ENCODE assay signal across 12 cellular contexts in genomic region chr2:13652531-13653313, GRCh38.
DNase-seq lines count a peak whose midpoint lies in the region; TF ChIP-seq lines count a peak whose summit lies in the region.
"Had no signal": no experiment of that assay in that cellular context is flagged by ENCODE, and none has a peak within 500 bp of the region (broad histone marks: within the 10 kb centered on the region; RNA-seq: fewer than 3 reads in every experiment).

No MANE protein-coding gene starts in this region.

- no peaks in the 10 kb centered on the region for H3K79me2 ChIP-seq in OCI-LY7 (ENCODE audit: insufficient read depth, low read depth, low read length)

- H3K9me2 ChIP-seq in OCI-LY7 (ENCODE audit: insufficient read depth, low read length) = no peaks in the 10 kb centered on the region

- intact Hi-C loops in OCI-LY7 (cut with micrococcal nuclease; ENCODE audit: unreplicated experiment) = no loop called here

- no peak overlapping the region for H3K27ac ChIP-seq in OCI-LY7 (ENCODE audit: low read depth, low read length, poor library complexity, severe bottlenecking)
- H3K27ac ChIP-seq: thoracic aorta had no signal

- no peaks in the 10 kb centered on the region for H4K20me1 ChIP-seq in OCI-LY7 (ENCODE audit: insufficient read depth, low read length)

- H3K4me2 ChIP-seq in OCI-LY7 (ENCODE audit: low read length) = no peak overlapping the region

- H3K9me3 ChIP-seq in OCI-LY7 (ENCODE audit: low read length) = no peaks in the 10 kb centered on the region; the same call in 1 of the 2 replicates
- H3K9me3 ChIP-seq: thoracic aorta had no signal

- no peak for TF ChIP-seq CTCF in GM12865 (IDR thresholded peaks at IDR 0.05; ENCODE audit: insufficient read depth, low read depth, low read length, missing control alignments)
- no peak for TF ChIP-seq CTCF in OCI-LY7 (conservative IDR thresholded peaks at IDR 0.05; ENCODE audit: low read length)

- BruUV-seq in OCI-LY7 (replicated peaks; lab: Mats Ljungman, UMichigan) = no TSS peak

- H3K4me1 ChIP-seq in OCI-LY7 (ENCODE audit: insufficient read depth, low read length, poor library complexity, severe bottlenecking) = no peaks in the 10 kb centered on the region

- DNase-seq in GM12865 (ENCODE audit: low read depth) = peak; percentile 49
- peak; percentile 86 for DNase-seq in HCEC 1CT
- peak; percentile 49 for DNase-seq in RPMI7951 (ENCODE audit: low read depth)
- DNase-seq in iPS-NIHi7 (ENCODE audit: extremely low spot score) = peak; percentile 10
- no peak for DNase-seq in OCI-LY7 (ENCODE audit: low spot score)
- no peak for DNase-seq in KBM-7
- no peak for DNase-seq in OCI-M2 (lab: John Stamatoyannopoulos, UW; ENCODE audit: unreplicated experiment)
- no peak for DNase-seq in NCI-H1694 treated with DMSO at 0.1 percent for 48 hours (lab: John Stamatoyannopoulos, UW)
- DNase-seq: activated T-cell treated with anti-CD3 and anti-CD28 coated beads, Interleukin-2, amount 50 U/mL, for 1 hour; effector memory CD8-positive, alpha-beta T cell; SHP77 had no signal

- H3K36me3 ChIP-seq in OCI-LY7 (ENCODE audit: insufficient read depth, low read length) = no peaks in the 10 kb centered on the region
- H3K36me3 ChIP-seq: thoracic aorta had no signal

- in situ Hi-C loops in KBM-7 (cut with MboI; ENCODE audit: low pct_unique_long_range_greater_than_20kb, low sequenced_read_pairs) = no loop called here

- H3K4me3 ChIP-seq in GM12865 (ENCODE audit: low read depth, low read length) = no peak overlapping the region
- no peak overlapping the region for H3K4me3 ChIP-seq in OCI-LY7 (ENCODE audit: low read depth, low read length, poor library complexity, severe bottlenecking)
- H3K4me3 ChIP-seq: thoracic aorta had no signal

- POLR2A ChIA-PET in OCI-LY7 (lab: Charles Lee) = interaction anchor here (0.7 kb wide), 1 partner anchor 418 kb away, joined by 3 read pairs; no protein-coding TSS in a partner anchor

- no peak overlapping the region for H2AFZ ChIP-seq in OCI-LY7 (ENCODE audit: low read length)

- CTCF ChIA-PET in OCI-LY7 (lab: Charles Lee; ENCODE audit: unreplicated experiment) = no interaction called here

Comparison
In these comparisons a context has a peak if more than half of its experiments do, and no peak if none do; other contexts are left out.
1. DNase-seq: peak in GM12865 (single experiment), HCEC 1CT (single experiment), RPMI7951 (single experiment) and iPS-NIHi7 (single experiment); none in OCI-LY7 (single experiment), KBM-7 (single experiment), OCI-M2 (single experiment) and NCI-H1694 treated with DMSO at 0.1 percent for 48 hours (single experiment).